18 cellular contexts compared by ENCODE assay signal in the genomic region with DNA sequence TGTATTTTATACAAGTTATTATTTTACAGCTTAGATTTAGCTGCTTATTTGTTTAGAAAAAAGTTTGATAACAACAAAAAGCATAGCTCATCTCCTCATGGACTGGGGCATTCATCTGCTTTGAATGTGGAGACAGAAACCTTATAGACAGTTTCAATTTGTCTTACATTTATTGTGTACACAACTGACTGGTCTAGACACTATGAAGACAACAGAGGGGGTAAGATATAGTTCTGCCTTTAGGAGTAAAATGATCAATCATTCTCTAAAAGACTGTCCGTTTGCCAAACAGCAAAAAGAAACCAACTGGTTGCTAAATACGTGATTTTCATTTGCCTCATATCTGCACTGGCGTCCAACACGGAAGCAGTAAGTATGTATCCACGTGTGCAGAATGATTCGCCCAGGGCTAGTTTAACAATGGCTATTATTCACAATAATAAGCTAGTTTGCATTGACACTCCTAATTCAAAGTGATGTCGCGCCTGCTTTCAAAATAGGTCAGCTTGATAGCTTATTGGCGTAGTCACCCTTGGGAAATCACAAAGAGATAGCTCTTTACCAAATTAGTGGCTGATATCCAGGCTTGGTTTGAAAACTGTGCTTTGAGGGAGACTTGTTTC.
A peak's percentile ranks its signal among the peaks of the same experiment; 100 is the strongest.
DNase-seq lines count a peak whose midpoint lies in the region; ATAC-seq and TF ChIP-seq lines count a peak whose summit lies in the region.
"Had no signal": no experiment of that assay in that cellular context is flagged by ENCODE, and none has a peak within 500 bp of the region (broad histone marks: within the 10 kb centered on the region; RNA-seq: fewer than 3 reads in every experiment).

No MANE protein-coding gene starts in this region.

- DNase-seq in NCI-H1048 (lab: John Stamatoyannopoulos, UW) (peak; percentile 80), NCI-H748 treated with DMSO at 0.1 percent for 48 hours (lab: John Stamatoyannopoulos, UW) (peak; percentile 57), psoas muscle (no peak), lower leg skin (ENCODE audit: low spot score in 2 of 2) (no peak)
- DNase-seq in stimulated activated CD4-positive, alpha-beta T cell treated with anti-CD3 and anti-CD28 coated beads, Interleukin-15, amount 100 ng/mL, for 24 hours: no peak
- DNase-seq: activated CD4-positive, CD25-positive, alpha-beta regulatory T cell treated with anti-CD3 and anti-CD28 coated beads, Interleukin-2, amount 50 U/mL, for 72 hours; activated naive CD4-positive, alpha-beta T cell treated with anti-CD3 and anti-CD28 coated beads, Interleukin-2, amount 10 ng/mL, durations not matched to agents 7 days and 5 days; activated T-cell treated with anti-CD3 and anti-CD28 coated beads, Interleukin-2, amount 50 U/mL, for 48 hours; caudate nucleus; CD8-positive, alpha-beta memory T cell; left colon; midbrain; NCI-H1105; stimulated activated naive CD4-positive, alpha-beta T cell treated with Interleukin-2 at 50 U/mL for 16 hours; transverse colon had no signal

- intact Hi-C loops in psoas muscle (cut with DNase I): no loop called here
- intact Hi-C loops in lower leg skin (cut with DNase I; ENCODE audit: low total_unique reads): no loop called here

- no peaks in the 10 kb centered on the region for H3K36me3 ChIP-seq in psoas muscle (ENCODE audit: insufficient read depth in 1 of 2, low read depth in 1 of 2)
- H3K36me3 ChIP-seq: transverse colon had no signal

- ATAC-seq in esophagus mucosa (peak; percentile 84), psoas muscle (no peak), HG02870 (IDR thresholded peaks at IDR 0.05; ENCODE audit: unreplicated experiment) (no peak)
- ATAC-seq: left colon had no signal

- peak overlapping the region; percentile 34 for H3K27ac ChIP-seq in psoas muscle
- H3K27ac ChIP-seq: KMS-11, transverse colon had no signal

- no peaks in the 10 kb centered on the region for H3K27me3 ChIP-seq in psoas muscle (ENCODE audit: insufficient read depth in 3 of 3, low read length in 2 of 3)
- H3K27me3 ChIP-seq: transverse colon had no signal

- H3K9me3 ChIP-seq in psoas muscle: no peaks in the 10 kb centered on the region
- H3K9me3 ChIP-seq: transverse colon had no signal

- H3K4me1 ChIP-seq in psoas muscle: no peaks in the 10 kb centered on the region
- H3K4me1 ChIP-seq: transverse colon had no signal

- H3K4me3 ChIP-seq in psoas muscle: peak overlapping the region; percentile 36
- H3K4me3 ChIP-seq in lower leg skin (ENCODE audit: low read depth, poor library complexity, severe bottlenecking): no peak overlapping the region
- H3K4me3 ChIP-seq: transverse colon had no signal

- TF ChIP-seq CTCF in psoas muscle (IDR thresholded peaks at IDR 0.05) (no peak), lower leg skin (IDR thresholded peaks at IDR 0.05) (no peak)

- TF ChIP-seq POLR2A in lower leg skin (IDR thresholded peaks at IDR 0.05): no peak

- 50 to 67% (median 53%) methylated on average over 9 of the region's 9 CpGs for WGBS in psoas muscle, 3 donors
- 53 to 58% methylated on average over 9 of the region's 9 CpGs for WGBS in lower leg skin, 2 donors

Comparison
In these comparisons a context has a peak if more than half of its experiments do, and no peak if none do; other contexts are left out.
1. DNase-seq: peak in NCI-H1048 (single experiment) and NCI-H748 treated with DMSO at 0.1 percent for 48 hours (single experiment); none in psoas muscle (0 of 2), lower leg skin (0 of 2) and stimulated activated CD4-positive, alpha-beta T cell treated with anti-CD3 and anti-CD28 coated beads, Interleukin-15, amount 100 ng/mL, for 24 hours (single experiment).